8 cellular contexts compared by ENCODE assay signal in the genomic region with DNA sequence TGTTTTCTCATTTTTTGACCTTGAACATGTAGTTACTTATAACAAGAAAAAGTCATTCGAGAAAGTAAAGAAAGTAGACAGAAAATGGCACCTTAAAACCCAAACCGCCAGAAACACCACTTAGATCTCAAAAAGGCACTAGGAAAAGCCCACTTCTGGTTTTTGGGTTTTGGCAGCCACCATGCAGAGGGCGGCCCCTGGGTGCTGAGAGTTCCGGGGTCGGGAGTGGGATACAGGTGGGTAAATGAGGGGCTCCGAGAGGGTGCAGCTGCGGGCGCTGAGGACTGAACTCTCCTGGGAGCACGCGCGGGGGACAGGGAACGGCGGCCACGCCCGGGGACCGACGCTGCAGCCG. TPM values are rescaled to one million over a fixed set of nuclear protein-coding genes. Genes with fewer than 3 reads are reported as not detected.
DNase-seq lines count a peak whose midpoint lies in the region; ATAC-seq and TF ChIP-seq lines count a peak whose summit lies in the region.

No MANE protein-coding gene starts in this region.

- peaks cover 4% of the 10 kb centered on the region for H3K36me3 Mint-ChIP-seq in T-helper 1 cell treated with Interleukin-12 subunit alpha and Interleukin-12 subunit beta and Interleukin-4 antibody, amounts not matched to agents 30 μg/mL and 1 μg/mL, for 36 hours (ENCODE audit: low read depth)
- H3K36me3 Mint-ChIP-seq in activated CD8-positive, alpha-beta T cell treated with anti-CD3 and anti-CD28 coated beads for 36 hours (ENCODE audit: low read depth), result no peaks in the 10 kb centered on the region

- DNase-seq in T-helper 1 cell (no peak), substantia nigra (lab: John Stamatoyannopoulos, UW) (no peak), putamen (ENCODE audit: low spot score) (no peak), NAMALWA (ENCODE audit: low spot score) (no peak)
- no peak for DNase-seq in activated CD8-positive, alpha-beta T cell treated with anti-CD3 and anti-CD28 coated beads for 36 hours
- DNase-seq in stimulated activated CD8-positive, alpha-beta memory T cell treated with anti-CD3 and anti-CD28 coated beads, Interleukin-4, amount 100 ng/mL, for 48 hours, result no peak

- ATAC-seq in activated CD8-positive, alpha-beta T cell treated with anti-CD3 and anti-CD28 coated beads for 36 hours, result no peak

- H3K27me3 Mint-ChIP-seq in T-helper 1 cell treated with Interleukin-12 subunit alpha and Interleukin-12 subunit beta and Interleukin-4 antibody, amounts not matched to agents 30 μg/mL and 1 μg/mL, for 36 hours (ENCODE audit: low read depth), result peaks cover 15% of the 10 kb centered on the region
- no peaks in the 10 kb centered on the region for H3K27me3 Mint-ChIP-seq in activated CD8-positive, alpha-beta T cell treated with anti-CD3 and anti-CD28 coated beads for 36 hours

- no peak for TF ChIP-seq CTCF in activated CD8-positive, alpha-beta T cell treated with anti-CD3 and anti-CD28 coated beads for 36 hours (IDR thresholded peaks at IDR 0.05)

- no peaks in the 10 kb centered on the region for H3K9me3 ChIP-seq in iPS-20b (ENCODE audit: insufficient read depth, low read depth, low read length)

- H3K4me1 ChIP-seq in iPS-20b (ENCODE audit: insufficient read depth, low read length), result no peaks in the 10 kb centered on the region; the same call in 1 of the 2 replicates

- intact Hi-C loops in activated CD8-positive, alpha-beta T cell treated with anti-CD3 and anti-CD28 coated beads for 36 hours (cut with micrococcal nuclease), result loop anchor here (10.0 kb wide), 1 partner anchor 239 kb away; no protein-coding TSS in a partner anchor

- CTCF ChIA-PET in activated CD8-positive, alpha-beta T cell treated with anti-CD3 and anti-CD28 coated beads for 36 hours (lab: Charles Lee), result interaction anchor here (1.0 to 3.9 kb wide), 10 partner anchors 8 to 453 kb away, joined by 3 to 20 read pairs (median 4); no protein-coding TSS in a partner anchor

- H3K4me3 Mint-ChIP-seq in T-helper 1 cell treated with Interleukin-12 subunit alpha and Interleukin-12 subunit beta and Interleukin-4 antibody, amounts not matched to agents 30 μg/mL and 1 μg/mL, for 36 hours, result peak overlapping the region; percentile 86
- H3K4me3 Mint-ChIP-seq in activated CD8-positive, alpha-beta T cell treated with anti-CD3 and anti-CD28 coated beads for 36 hours, result peak overlapping the region; percentile 80

- POLR2A ChIA-PET in activated CD8-positive, alpha-beta T cell treated with anti-CD3 and anti-CD28 coated beads for 36 hours (lab: Charles Lee), result interaction anchor here (0.6 to 1.3 kb wide), 4 partner anchors 8 to 253 kb away, joined by 3 to 5 read pairs (median 3); no protein-coding TSS in a partner anchor

- H3K27me3 ChIP-seq in iPS-20b (ENCODE audit: insufficient read depth, low read length), result peaks cover 21% of the 10 kb centered on the region

- no peak overlapping the region for H3K9ac ChIP-seq in iPS-20b (ENCODE audit: low read depth, low read length)

- H3K27ac ChIP-seq in iPS-20b (ENCODE audit: low read length) (no peak overlapping the region), substantia nigra (ENCODE audit: low read depth, low read length, poor library complexity, severe bottlenecking) (peak overlapping the region; percentile 58)

- H3K36me3 ChIP-seq in iPS-20b (ENCODE audit: insufficient read depth, low read depth, low read length), result no peaks in the 10 kb centered on the region

- peaks cover 10% of the 10 kb centered on the region for H3K9me3 Mint-ChIP-seq in T-helper 1 cell treated with Interleukin-12 subunit alpha and Interleukin-12 subunit beta and Interleukin-4 antibody, amounts not matched to agents 30 μg/mL and 1 μg/mL, for 36 hours
- peaks cover 7% of the 10 kb centered on the region for H3K9me3 Mint-ChIP-seq in activated CD8-positive, alpha-beta T cell treated with anti-CD3 and anti-CD28 coated beads for 36 hours

- peak overlapping the region; percentile 86 for H3K27ac Mint-ChIP-seq in T-helper 1 cell treated with Interleukin-12 subunit alpha and Interleukin-12 subunit beta and Interleukin-4 antibody, amounts not matched to agents 30 μg/mL and 1 μg/mL, for 36 hours
- H3K27ac Mint-ChIP-seq in activated CD8-positive, alpha-beta T cell treated with anti-CD3 and anti-CD28 coated beads for 36 hours, result peak overlapping the region; percentile 85

- peak overlapping the region; percentile 73 for H3K4me3 ChIP-seq in iPS-20b (ENCODE audit: low read length)

- H3K4me1 Mint-ChIP-seq in T-helper 1 cell treated with Interleukin-12 subunit alpha and Interleukin-12 subunit beta and Interleukin-4 antibody, amounts not matched to agents 30 μg/mL and 1 μg/mL, for 36 hours (ENCODE audit: low read depth), result peaks cover 4% of the 10 kb centered on the region
- peaks cover 7% of the 10 kb centered on the region for H3K4me1 Mint-ChIP-seq in activated CD8-positive, alpha-beta T cell treated with anti-CD3 and anti-CD28 coated beads for 36 hours (ENCODE audit: low read depth)

RNA-seq across cellular contexts. Expression of a gene that starts 49.2 kb away (rescaled TPM):
- total RNA-seq in activated CD8-positive, alpha-beta T cell treated with anti-CD3 and anti-CD28 coated beads for 36 hours, result 1 to 10 TPM; 7.8 to 8.0 TPM
